In the genomic region with DNA sequence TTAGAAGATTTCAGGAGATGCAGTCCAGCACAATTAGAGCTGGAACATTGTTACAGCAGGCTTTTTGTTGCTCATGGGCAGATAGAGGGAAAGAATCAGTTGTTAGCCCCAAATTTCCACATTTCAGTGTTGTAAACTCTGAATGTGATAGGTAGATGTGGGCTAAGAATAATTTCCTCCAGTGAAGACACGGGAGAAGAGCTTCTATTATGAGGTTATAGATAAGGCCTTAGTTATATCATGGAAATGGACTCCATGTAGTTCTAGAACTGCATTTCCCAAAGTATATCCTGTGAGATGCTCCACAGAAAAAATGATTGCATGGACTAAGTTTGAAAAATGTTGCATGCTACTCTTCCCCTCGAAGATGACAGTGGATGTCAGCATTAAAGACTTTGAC, we compare ENCODE assay signal across 16 cellular contexts.
DNase-seq lines count a peak whose midpoint lies in the region; ATAC-seq, FAIRE-seq and TF ChIP-seq lines count a peak whose summit lies in the region.
"Had no signal": no experiment of that assay in that cellular context is flagged by ENCODE, and none has a peak within 500 bp of the region (broad histone marks: within the 10 kb centered on the region; RNA-seq: fewer than 3 reads in every experiment).

No MANE protein-coding gene starts in this region.

- DNase-seq in right cardiac atrium (no peak), cardiac septum (ENCODE audit: low spot score) (no peak), IMR-90 (no peak), keratinocyte (ENCODE audit: low read depth, low spot score) (no peak), amygdala (lab: John Stamatoyannopoulos, UW) (no peak)
- DNase-seq in CD4-positive, alpha-beta T cell: no peak
- DNase-seq: CD8-positive, alpha-beta memory T cell had no signal

- H3K4me1 Mint-ChIP-seq in CD4-positive, alpha-beta T cell (ENCODE audit: low read depth): no peaks in the 10 kb centered on the region
- H3K4me1 Mint-ChIP-seq: B cell; CD8-positive, alpha-beta memory T cell; IgD-negative memory B cell had no signal

- H3K4me3 ChIP-seq in right cardiac atrium (ENCODE audit: low read length): no peak overlapping the region
- H3K4me3 ChIP-seq in IMR-90 (ENCODE audit: insufficient read depth, low read depth, low read length): no peak overlapping the region
- no peak overlapping the region for H3K4me3 ChIP-seq in keratinocyte (ENCODE audit: control insufficient read depth in 2 of 3, extremely low read depth in 1 of 3, insufficient read depth in 2 of 3, low read depth in 1 of 3, low read length in 3 of 3)
- H3K4me3 ChIP-seq: BLaER1 treated with 17β-estradiol and CSF1 and Interleukin-3, amounts not matched to agents 10 nM and 100 nM; GM23338 had no signal

- no peak overlapping the region for H3K9ac ChIP-seq in IMR-90 (ENCODE audit: low read depth, low read length)
- no peak overlapping the region for H3K9ac ChIP-seq in keratinocyte (ENCODE audit: control insufficient read depth, extremely low read depth, insufficient read depth, low read length)
- H3K9ac ChIP-seq: BLaER1 treated with 17β-estradiol and CSF1 and Interleukin-3, amounts not matched to agents 10 nM and 100 nM had no signal

- H3K27ac Mint-ChIP-seq in CD4-positive, alpha-beta T cell: no peak overlapping the region
- H3K27ac Mint-ChIP-seq: B cell; CD8-positive, alpha-beta memory T cell; GM23338; HFFc6; IgD-negative memory B cell had no signal

- CTCF ChIA-PET in IMR-90 (lab: Yijun Ruan, JAX): interaction anchor here (0.6 to 1.0 kb wide), 5 partner anchors 8 to 1232 kb away, joined by 3 to 4 read pairs (median 3); no protein-coding TSS in a partner anchor
- CTCF ChIA-PET in CD4-positive, alpha-beta T cell (lab: Charles Lee): no interaction called here

- no peak for TF ChIP-seq RAD21 in IMR-90 (IDR thresholded peaks at IDR 0.05; ENCODE audit: low read length)

- H3K27ac ChIP-seq in right cardiac atrium (ENCODE audit: low read length): no peak overlapping the region
- H3K27ac ChIP-seq in IMR-90 (ENCODE audit: insufficient read depth, low read length): no peak overlapping the region
- no peak overlapping the region for H3K27ac ChIP-seq in keratinocyte (ENCODE audit: control insufficient read depth, insufficient read depth, low read length)
- H3K27ac ChIP-seq in CD4-positive, alpha-beta T cell (ENCODE audit: low read depth, low read length): no peak overlapping the region
- H3K27ac ChIP-seq: BLaER1 treated with 17β-estradiol and CSF1 and Interleukin-3, amounts not matched to agents 10 nM and 100 nM had no signal

- H4K20me1 ChIP-seq in IMR-90 (ENCODE audit: insufficient read depth, low read length): no peaks in the 10 kb centered on the region
- no peaks in the 10 kb centered on the region for H4K20me1 ChIP-seq in keratinocyte (ENCODE audit: control insufficient read depth, extremely low read depth, insufficient read depth, low read length)
- H4K20me1 ChIP-seq: BLaER1 treated with 17β-estradiol and CSF1 and Interleukin-3, amounts not matched to agents 10 nM and 100 nM had no signal

- TF ChIP-seq POLR2A in IMR-90 (IDR thresholded peaks at IDR 0.05; ENCODE audit: low read depth, low read length): no peak

- 35% methylated on average over 2 of the region's 2 CpGs for WGBS in right cardiac atrium
- 40% methylated on average over 1 of the region's 2 CpGs; no CpG with 5 or more reads in 1 of the 2 experiments for WGBS in IMR-90 (ENCODE audit: extremely low coverage in 2 of 2, insufficient read length in 1 of 2), 2 experiments

- no peaks in the 10 kb centered on the region for H3K79me2 ChIP-seq in keratinocyte (ENCODE audit: control insufficient read depth, insufficient read depth, low read length)

- H3K36me3 ChIP-seq in IMR-90 (ENCODE audit: control insufficient read depth, insufficient read depth, low read length) (peaks cover 3% of the 10 kb centered on the region; the same call in 1 of the 2 replicates), keratinocyte (ENCODE audit: control insufficient read depth in 2 of 2, extremely low read depth in 1 of 2, insufficient read depth in 2 of 2, low read length in 2 of 2) (no peaks in the 10 kb centered on the region)

- dilution Hi-C loops in IMR-90 (cut with HindIII; ENCODE audit: low sequenced_read_pairs, unreplicated experiment): no loop called here
- dilution Hi-C loops in keratinocyte (cut with MboI; ENCODE audit: extremely low pct_ligation_motif_present, low sequenced_read_pairs): no loop called here

- peak overlapping the region; percentile 57; the same call in 1 of the 2 replicates for H4K91ac ChIP-seq in IMR-90 (ENCODE audit: insufficient read depth, low read depth, low read length)

- H3K18ac ChIP-seq in IMR-90 (ENCODE audit: low read depth, low read length): peak overlapping the region; percentile 43; the same call in 1 of the 2 replicates

- H3K4me1 ChIP-seq in right cardiac atrium (ENCODE audit: control insufficient read depth, insufficient read depth, low read length) (no peaks in the 10 kb centered on the region), IMR-90 (ENCODE audit: control insufficient read depth, insufficient read depth, low read length) (peaks cover 2% of the 10 kb centered on the region; the same call in 1 of the 2 replicates), keratinocyte (ENCODE audit: control insufficient read depth, extremely low read depth, insufficient read depth, low read length) (peaks cover 7% of the 10 kb centered on the region)
- H3K4me1 ChIP-seq: BLaER1 treated with 17β-estradiol and CSF1 and Interleukin-3, amounts not matched to agents 10 nM and 100 nM had no signal

- no peak overlapping the region for H2AFZ ChIP-seq in IMR-90 (replicated peaks; ENCODE audit: low read length, poor library complexity)
- no peak overlapping the region for H2AFZ ChIP-seq in keratinocyte (ENCODE audit: control insufficient read depth, low read length)
- H2AFZ ChIP-seq: GM23338 had no signal

- 0 out of 3 replicates have a peak overlapping the region, but pooled peaks have one; percentile 47 for H2BK15ac ChIP-seq in IMR-90 (ENCODE audit: low read depth, low read length)

- H3K27me3 Mint-ChIP-seq in CD4-positive, alpha-beta T cell: peaks cover 31% of the 10 kb centered on the region

- no peak overlapping the region for H3K4me3 Mint-ChIP-seq in CD4-positive, alpha-beta T cell
- H3K4me3 Mint-ChIP-seq: B cell; CD8-positive, alpha-beta memory T cell; GM23338; HFFc6; IgD-negative memory B cell had no signal

- no peak for TF ChIP-seq CTCF in IMR-90 (conservative IDR thresholded peaks at IDR 0.05; ENCODE audit: low read depth, low read length)
- TF ChIP-seq CTCF in keratinocyte (optimal IDR thresholded peaks at IDR 0.05 in 1 of 3, IDR thresholded peaks at IDR 0.05 in 1 of 3, conservative IDR thresholded peaks at IDR 0.05 in 1 of 3; ENCODE audit: extremely low read depth in 1 of 3, insufficient read depth in 2 of 3, low read length in 3 of 3): no peak
- TF ChIP-seq CTCF in CD4-positive, alpha-beta T cell (IDR thresholded peaks at IDR 0.05): no peak

- H3K27me3 ChIP-seq in right cardiac atrium (ENCODE audit: control insufficient read depth, insufficient read depth) (no peaks in the 10 kb centered on the region), IMR-90 (ENCODE audit: control insufficient read depth, insufficient read depth, low read length) (no peaks in the 10 kb centered on the region), keratinocyte (ENCODE audit: control insufficient read depth, extremely low read depth, insufficient read depth, low read length) (no peaks in the 10 kb centered on the region)
- H3K27me3 ChIP-seq in CD4-positive, alpha-beta T cell (ENCODE audit: control insufficient read depth, insufficient read depth, low read length): no peaks in the 10 kb centered on the region
- H3K27me3 ChIP-seq: BLaER1 treated with 17β-estradiol and CSF1 and Interleukin-3, amounts not matched to agents 10 nM and 100 nM had no signal

- BruUV-seq in IMR-90 (replicated peaks; lab: Mats Ljungman, UMichigan): no TSS peak

- 0 out of 2 replicates have a peak overlapping the region, but pooled peaks have one; percentile 27 for H2AK5ac ChIP-seq in IMR-90 (ENCODE audit: low read depth, low read length)

- no peak overlapping the region for H3K56ac ChIP-seq in IMR-90 (ENCODE audit: extremely low read depth, insufficient read depth, low read length)

- no peak overlapping the region for H3K4me2 ChIP-seq in IMR-90 (ENCODE audit: low read depth, low read length)
- H3K4me2 ChIP-seq in keratinocyte (ENCODE audit: control insufficient read depth, extremely low read depth, insufficient read depth, low read depth, low read length): no peak overlapping the region
- H3K4me2 ChIP-seq: BLaER1 treated with 17β-estradiol and CSF1 and Interleukin-3, amounts not matched to agents 10 nM and 100 nM; GM23338 had no signal

- H4K8ac ChIP-seq in IMR-90 (ENCODE audit: low read depth in 2 of 2, low read length in 2 of 2): peak overlapping the region in 1 of 2 experiments; percentile 47; a peak in 1 of 4 replicates

- no peak overlapping the region for H4K5ac ChIP-seq in IMR-90 (ENCODE audit: low read depth, low read length)

- no peak overlapping the region for H2AK9ac ChIP-seq in IMR-90 (replicated peaks; ENCODE audit: low read depth, low read length, poor library complexity)

- intact Hi-C loops in right cardiac atrium (cut with DNase I): loop anchor here in 1 of 4 donors (10.0 kb wide), 2 partner anchors 65 to 1425 kb away; a partner anchor contains a TSS
- intact Hi-C loops in cardiac septum (cut with DNase I): loop anchor here (5.0 kb wide), 3 partner anchors 112 to 1423 kb away; no protein-coding TSS in a partner anchor
- intact Hi-C loops in IMR-90 (cut with micrococcal nuclease): loop anchor here (2.0 kb wide), 3 partner anchors 111 to 1425 kb away; no protein-coding TSS in a partner anchor
- intact Hi-C loops in CD4-positive, alpha-beta T cell (cut with DNase I, micrococcal nuclease): loop anchor here (5.0 to 10.0 kb wide), 3 partner anchors 1423 to 1575 kb away; no protein-coding TSS in a partner anchor

- in situ Hi-C loops in IMR-90 (cut with MboI; ENCODE audit: low sequenced_read_pairs): loop anchor here (10.0 kb wide), 1 partner anchor 1425 kb away; no protein-coding TSS in a partner anchor

- H2BK20ac ChIP-seq in IMR-90 (ENCODE audit: low read depth, low read length): peak overlapping the region; percentile 4

- H3K36me3 Mint-ChIP-seq in CD4-positive, alpha-beta T cell (ENCODE audit: low read depth): no peaks in the 10 kb centered on the region
- H3K36me3 Mint-ChIP-seq: CD8-positive, alpha-beta memory T cell; IgD-negative memory B cell had no signal

- ATAC-seq in right cardiac atrium (peak; percentile 26 to 43), IMR-90 (ENCODE audit: low read depth) (no peak), GM18867 (IDR thresholded peaks at IDR 0.05; ENCODE audit: unreplicated experiment) (no peak)
- ATAC-seq in CD4-positive, alpha-beta T cell (ENCODE audit: poor library complexity): no peak

- no peak overlapping the region for H3K14ac ChIP-seq in IMR-90 (replicated peaks; ENCODE audit: low read depth, low read length)

- H2BK5ac ChIP-seq in IMR-90 (ENCODE audit: low read depth, low read length, poor library complexity, severe bottlenecking): no peak overlapping the region

- no peak overlapping the region; the same call in 1 of the 2 replicates for H3K4ac ChIP-seq in IMR-90 (ENCODE audit: low read depth, low read length)

- no peaks in the 10 kb centered on the region for H3K9me3 Mint-ChIP-seq in CD4-positive, alpha-beta T cell
- H3K9me3 Mint-ChIP-seq: CD8-positive, alpha-beta memory T cell; GM23338; HFFc6; IgD-negative memory B cell had no signal

- H3K9me1 ChIP-seq in IMR-90 (ENCODE audit: insufficient read depth, low read length) (no peaks in the 10 kb centered on the region), keratinocyte (ENCODE audit: control insufficient read depth, extremely low read depth, insufficient read depth, low read length) (no peaks in the 10 kb centered on the region)

- POLR2A ChIA-PET in IMR-90 (lab: Charles Lee; ENCODE audit: unreplicated experiment): no interaction called here
- POLR2A ChIA-PET in CD4-positive, alpha-beta T cell (lab: Charles Lee): no interaction called here

- H3K9me3 ChIP-seq in right cardiac atrium (ENCODE audit: control insufficient read depth, low read length): no peaks in the 10 kb centered on the region
- no peaks in the 10 kb centered on the region for H3K9me3 ChIP-seq in IMR-90 (ENCODE audit: control insufficient read depth, insufficient read depth, low read length)
- no peaks in the 10 kb centered on the region for H3K9me3 ChIP-seq in keratinocyte (ENCODE audit: control insufficient read depth, low read depth, low read length)
- no peaks in the 10 kb centered on the region for H3K9me3 ChIP-seq in CD4-positive, alpha-beta T cell (ENCODE audit: control insufficient read depth, low read length)
- H3K9me3 ChIP-seq: BLaER1 treated with 17β-estradiol and CSF1 and Interleukin-3, amounts not matched to agents 10 nM and 100 nM had no signal

- peak overlapping the region; percentile 11 for H2BK120ac ChIP-seq in IMR-90 (ENCODE audit: low read depth, low read length)

- H3K23ac ChIP-seq in IMR-90 (ENCODE audit: low read depth, low read length): no peak overlapping the region

- FAIRE-seq in keratinocyte (lab: Jason Lieb, UNC): peak; percentile 67
- FAIRE-seq: D721Med, GM12891, HTR-8/SVneo had no signal

- no peaks in the 10 kb centered on the region for H3K79me1 ChIP-seq in IMR-90 (ENCODE audit: low read depth in 1 of 2, low read length in 2 of 2)

Comparison
In these comparisons a context has a peak if more than half of its experiments do, and no peak if none do; other contexts are left out.
1. ATAC-seq: peak in right cardiac atrium (2 of 2); none in IMR-90 (single experiment), CD4-positive, alpha-beta T cell (single experiment) and GM18867 (single experiment).